24 cellular contexts compared by ENCODE assay signal in genomic region chr20:33842346-33842745, GRCh38. TPM values are rescaled to one million over a fixed set of nuclear protein-coding genes. Genes with fewer than 3 reads are reported as not detected.
A peak's percentile ranks its signal among the peaks of the same experiment; 100 is the strongest.
DNase-seq lines count a peak whose midpoint lies in the region; ATAC-seq and TF ChIP-seq lines count a peak whose summit lies in the region.
"Had no signal": no experiment of that assay in that cellular context is flagged by ENCODE, and none has a peak within 500 bp of the region (broad histone marks: within the 10 kb centered on the region; RNA-seq: fewer than 3 reads in every experiment).

No MANE protein-coding gene starts in this region.

- no peak overlapping the region for H2AFZ ChIP-seq in GM23338

- H3K27me3 Mint-ChIP-seq in GM23338 (ENCODE audit: insufficient read depth, low read depth, poor library complexity), result peaks cover 4% of the 10 kb centered on the region
- H3K27me3 Mint-ChIP-seq in memory B cell, result no peaks in the 10 kb centered on the region
- H3K27me3 Mint-ChIP-seq: activated CD4-positive, alpha-beta memory T cell treated with anti-CD3 and anti-CD28 coated beads, Interleukin-2, amount 10 ng/mL, durations not matched to agents 7 days and 5 days; central memory CD8-positive, alpha-beta T cell had no signal

- no peaks in the 10 kb centered on the region for H3K27me3 ChIP-seq in GM23338 (ENCODE audit: insufficient read depth)
- H3K27me3 ChIP-seq in stomach smooth muscle (ENCODE audit: control insufficient read depth in 1 of 2, insufficient read depth in 2 of 2, low read length in 2 of 2), result no peaks in the 10 kb centered on the region

- H3K9me3 Mint-ChIP-seq in GM23338, result no peaks in the 10 kb centered on the region
- H3K9me3 Mint-ChIP-seq in memory B cell, result no peaks in the 10 kb centered on the region
- H3K9me3 Mint-ChIP-seq: activated CD4-positive, alpha-beta memory T cell treated with anti-CD3 and anti-CD28 coated beads, Interleukin-2, amount 10 ng/mL, durations not matched to agents 7 days and 5 days; CD8-positive, alpha-beta T cell; central memory CD8-positive, alpha-beta T cell; HFFc6 had no signal

- CTCF ChIA-PET in RWPE1 (lab: Yijun Ruan, JAX), result no interaction called here

- intact Hi-C loops in sciatic nerve (cut with DNase I), result no loop called here

- no peaks in the 10 kb centered on the region for H3K36me3 Mint-ChIP-seq in GM23338 (ENCODE audit: low read depth)
- peaks cover 6% of the 10 kb centered on the region for H3K36me3 Mint-ChIP-seq in memory B cell

- peak overlapping the region; percentile 56; the same call in 1 of the 2 replicates for H3K4me2 ChIP-seq in GM23338

- H3K9ac ChIP-seq in stomach smooth muscle (ENCODE audit: low read length in 2 of 2), result peak overlapping the region in 1 of 2 donors; percentile 10

- H3K4me3 Mint-ChIP-seq in GM23338 (no peak overlapping the region), memory B cell (no peak overlapping the region)
- H3K4me3 Mint-ChIP-seq: activated CD4-positive, alpha-beta memory T cell treated with anti-CD3 and anti-CD28 coated beads, Interleukin-2, amount 10 ng/mL, durations not matched to agents 7 days and 5 days; CD8-positive, alpha-beta T cell; central memory CD8-positive, alpha-beta T cell; HFFc6 had no signal

- H3K79me2 ChIP-seq in GM23338 (replicated peaks; ENCODE audit: insufficient read depth), result peaks cover 97% of the 10 kb centered on the region

- POLR2A ChIA-PET in RWPE1 (lab: Yijun Ruan, JAX; ENCODE audit: low non-redundant PET), result no interaction called here

- no peaks in the 10 kb centered on the region for H3F3A ChIP-seq in GM23338 (replicated peaks; ENCODE audit: low read depth)

- H3K9me2 ChIP-seq in GM23338 (ENCODE audit: insufficient read depth), result no peaks in the 10 kb centered on the region

- DNase-seq in GM23338 (ENCODE audit: low spot score) (no peak), RWPE1 (ENCODE audit: low spot score) (no peak), memory B cell (ENCODE audit: low spot score in 2 of 2) (no peak), occipital lobe (lab: John Stamatoyannopoulos, UW) (no peak), omental fat pad (ENCODE audit: low spot score) (no peak), sciatic nerve (ENCODE audit: low spot score) (no peak)
- DNase-seq: activated CD4-positive, alpha-beta memory T cell treated with anti-CD3 and anti-CD28 coated beads, Interleukin-2, amount 10 ng/mL, durations not matched to agents 7 days and 5 days; activated gamma-delta T cell; CD8-positive, alpha-beta T cell; glutamatergic neuron; HFFc6; Karpas-422; NCI-H1694 treated with DMSO at 0.1 percent for 48 hours; NCI-H526 treated with DMSO at 0.1 percent for 48 hours; nucleus accumbens; small intestine; stimulated activated CD4-positive, alpha-beta T cell treated with anti-CD3 and anti-CD28 coated beads, Interleukin-2, amount 100 ng/mL, for 48 hours; stimulated activated naive CD4-positive, alpha-beta T cell; T-helper 9 cell had no signal

- no peaks in the 10 kb centered on the region for H3K9me3 ChIP-seq in stomach smooth muscle (ENCODE audit: control insufficient read depth in 2 of 2, low read length in 2 of 2)
- H3K9me3 ChIP-seq: thoracic aorta had no signal

- H3K27ac ChIP-seq in GM23338 (ENCODE audit: low read depth), result no peak overlapping the region
- H3K27ac ChIP-seq in RWPE1, result 0 out of 2 replicates have a peak overlapping the region, but pooled peaks have one; percentile 8
- peak overlapping the region; percentile 46 for H3K27ac ChIP-seq in stomach smooth muscle (ENCODE audit: low read length)
- H3K27ac ChIP-seq: thoracic aorta had no signal

- H3K4me1 ChIP-seq in GM23338 (ENCODE audit: insufficient read depth) (peaks cover 51% of the 10 kb centered on the region), stomach smooth muscle (ENCODE audit: control insufficient read depth, insufficient read depth, low read length) (peaks cover 73% of the 10 kb centered on the region)

- H3K27ac Mint-ChIP-seq in GM23338 (no peak overlapping the region; the same call in 1 of the 2 replicates), memory B cell (peak overlapping the region; percentile 75)
- H3K27ac Mint-ChIP-seq: activated CD4-positive, alpha-beta memory T cell treated with anti-CD3 and anti-CD28 coated beads, Interleukin-2, amount 10 ng/mL, durations not matched to agents 7 days and 5 days; HFFc6 had no signal

- TF ChIP-seq CTCF in GM23338 (conservative IDR thresholded peaks at IDR 0.05; ENCODE audit: low read depth in 2 of 2) (no peak), RWPE1 (conservative IDR thresholded peaks at IDR 0.05; ENCODE audit: low read depth) (no peak), omental fat pad (IDR thresholded peaks at IDR 0.05) (no peak)

- H3K36me3 ChIP-seq in GM23338 (ENCODE audit: insufficient read depth) (no peaks in the 10 kb centered on the region), stomach smooth muscle (ENCODE audit: control insufficient read depth in 2 of 2, insufficient read depth in 2 of 2, low read length in 2 of 2) (no peaks in the 10 kb centered on the region)
- H3K36me3 ChIP-seq: thoracic aorta had no signal

- H3K4me1 Mint-ChIP-seq in GM23338, result peaks cover 72% of the 10 kb centered on the region
- peaks cover 76% of the 10 kb centered on the region for H3K4me1 Mint-ChIP-seq in memory B cell

- peaks cover 25% of the 10 kb centered on the region for H4K20me1 ChIP-seq in GM23338 (replicated peaks; ENCODE audit: insufficient read depth)

- H3K4me3 ChIP-seq in GM23338 (no peak overlapping the region), stomach smooth muscle (ENCODE audit: low read length in 2 of 2) (no peak overlapping the region)
- H3K4me3 ChIP-seq: thoracic aorta had no signal

- ATAC-seq in GM23338 (no peak), memory B cell (ENCODE audit: low read depth) (no peak), omental fat pad (ENCODE audit: low FRiP score) (no peak), sciatic nerve (no peak), HG03095 (IDR thresholded peaks at IDR 0.05; ENCODE audit: unreplicated experiment) (no peak)
- ATAC-seq: CD8-positive, alpha-beta T cell; SK-N-SH treated with all-trans-retinoic acid at 6 μM for 48 hours had no signal

TF ChIP-seq in GM23338, 12 proteins besides CTCF, POLR2A, EP300 and RAD21 (continues in another document):
- TF ChIP-seq ZNF462 (CRISPR knock-in tag; IDR thresholded peaks at IDR 0.05) (no peak), CREB1 (CRISPR knock-in tag; IDR thresholded peaks at IDR 0.05; ENCODE audit: low read depth) (no peak), JUNB (IDR thresholded peaks at IDR 0.05; ENCODE audit: unreplicated experiment) (no peak), EZH2 (IDR thresholded peaks at IDR 0.05; ENCODE audit: low read depth, unreplicated experiment) (no peak)

RNA-seq across cellular contexts. Expression of gene CHMP4B, which starts 31.2 kb away (rescaled TPM):
- 42.6 and 49.3 TPM in 2 replicates for total RNA-seq in GM23338 (2014; rRNA removed; shearing (Covaris generic))
- 14.5 and 15.7 TPM in 2 replicates for polyA plus RNA-seq in GM23338 (2016; fragmentation: Nextera tagmentation; extraction: Ambion mirVana)
- 26.4 TPM for total RNA-seq in occipital lobe
- 10 to 100 TPM; 64.8 to 96.7 (median 69.8) TPM for total RNA-seq in omental fat pad
- 72.8 TPM for total RNA-seq in sciatic nerve
